In genomic region chr7:115037128-115037802, GRCh38 we compare ENCODE assay signal across 1 cellular context.
TF ChIP-seq lines count a peak whose summit lies in the region.

No MANE protein-coding gene starts in this region.

TF ChIP-seq in GM12878, 131 proteins besides CTCF, POLR2A, EP300 and RAD21 (continued from another document):
- no peak for TF ChIP-seq ZNF592 (IDR thresholded peaks at IDR 0.05)
- no peak for TF ChIP-seq SRF (IDR thresholded peaks at IDR 0.05; ENCODE audit: low read depth in 2 of 2, low read length in 2 of 2)
